ENCODE assay signal across 1 cellular context in the genomic region with DNA sequence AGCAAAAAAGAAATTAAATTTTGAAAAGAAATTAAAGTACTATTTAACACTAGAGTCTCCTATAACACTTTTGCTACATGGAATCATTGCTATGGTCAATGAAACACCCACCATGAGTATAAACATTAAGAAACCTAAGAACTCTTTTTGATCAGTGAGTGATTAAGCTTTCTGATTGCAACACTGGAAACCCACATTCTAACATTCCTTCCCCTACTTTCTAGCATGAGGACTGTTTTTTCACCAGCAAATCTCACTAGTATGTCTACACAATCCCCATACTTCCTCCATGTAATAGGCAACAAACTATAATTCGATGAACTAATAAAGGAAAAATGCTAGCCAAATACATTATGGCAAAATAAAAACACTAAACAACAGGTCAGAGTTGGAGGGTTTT.
TF ChIP-seq lines count a peak whose summit lies in the region.

No MANE protein-coding gene starts in this region.

TF ChIP-seq in K562, 482 proteins besides CTCF, POLR2A, EP300 and RAD21 (continued from another document):
- no peak for TF ChIP-seq FIP1L1 (IDR thresholded peaks at IDR 0.05; ENCODE audit: low read depth, low read length, poor library complexity, severe bottlenecking)
